24 cellular contexts compared by ENCODE assay signal in the genomic region with DNA sequence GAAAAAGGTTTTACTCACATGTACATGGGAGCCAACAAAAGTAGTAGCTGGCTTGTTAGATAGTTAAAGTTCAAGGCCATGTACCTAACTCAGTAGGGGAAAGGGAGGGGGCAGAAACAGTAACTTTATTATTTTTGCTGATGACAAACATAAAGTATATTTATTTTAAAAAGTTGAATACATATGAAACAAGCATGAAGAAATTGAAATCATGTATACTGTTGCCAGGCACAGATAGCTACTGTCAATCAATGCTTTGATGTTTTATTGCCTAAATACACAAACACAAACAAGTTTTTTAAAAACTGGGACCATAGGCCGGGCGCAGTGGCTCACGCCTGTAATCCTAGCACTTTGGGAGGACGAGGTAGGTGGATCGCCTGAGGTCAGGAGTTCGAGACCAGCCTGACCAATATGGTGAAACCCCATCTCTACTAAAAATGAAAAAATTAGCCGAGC. TPM values are rescaled to one million over a fixed set of nuclear protein-coding genes. Genes with fewer than 3 reads are reported as not detected.
DNase-seq lines count a peak whose midpoint lies in the region; ATAC-seq and TF ChIP-seq lines count a peak whose summit lies in the region.
"Had no signal": no experiment of that assay in that cellular context is flagged by ENCODE, and none has a peak within 500 bp of the region (broad histone marks: within the 10 kb centered on the region; RNA-seq: fewer than 3 reads in every experiment).

No MANE protein-coding gene starts in this region.

- TF ChIP-seq CTCF in 22Rv1 (IDR thresholded peaks at IDR 0.05): no peak
- TF ChIP-seq CTCF in CD4-positive, alpha-beta T cell (IDR thresholded peaks at IDR 0.05): no peak
- TF ChIP-seq CTCF in A673 (conservative IDR thresholded peaks at IDR 0.05; ENCODE audit: low read depth, low read length): no peak
- TF ChIP-seq CTCF in sigmoid colon (IDR thresholded peaks at IDR 0.05): no peak
- TF ChIP-seq CTCF in ascending aorta (IDR thresholded peaks at IDR 0.05): no peak

- H3K4me1 ChIP-seq in A673 (ENCODE audit: insufficient read depth, low read length, poor library complexity, severe bottlenecking) (no peaks in the 10 kb centered on the region), sigmoid colon (no peaks in the 10 kb centered on the region), ascending aorta (no peaks in the 10 kb centered on the region)
- H3K4me1 ChIP-seq: psoas muscle, SJCRH30 had no signal

- CTCF ChIA-PET in CD4-positive, alpha-beta T cell (lab: Charles Lee): interaction anchor here (0.9 to 3.8 kb wide), 3 partner anchors 9 to 33 kb away, joined by 4 to 17 read pairs (median 7); no protein-coding TSS in a partner anchor
- CTCF ChIA-PET in A673 (lab: Charles Lee): no interaction called here

- no peak for TF ChIP-seq EP300 in sigmoid colon (IDR thresholded peaks at IDR 0.05)

- H3K36me3 ChIP-seq in A673 (ENCODE audit: insufficient read depth, low read length, poor library complexity, severe bottlenecking): no peaks in the 10 kb centered on the region
- H3K36me3 ChIP-seq in sigmoid colon: no peaks in the 10 kb centered on the region
- H3K36me3 ChIP-seq in ascending aorta: no peaks in the 10 kb centered on the region
- H3K36me3 ChIP-seq: SJCRH30, thyroid gland had no signal

- TF ChIP-seq POLR2A in sigmoid colon (IDR thresholded peaks at IDR 0.05): no peak

- intact Hi-C loops in CD4-positive, alpha-beta T cell (cut with DNase I, micrococcal nuclease): no loop called here
- intact Hi-C loops in A673 (cut with micrococcal nuclease; ENCODE audit: unreplicated experiment): no loop called here
- intact Hi-C loops in sigmoid colon (cut with DNase I): no loop called here
- intact Hi-C loops in ascending aorta (cut with DNase I): no loop called here

- no peak overlapping the region for H3K4me3 ChIP-seq in A673 (ENCODE audit: low read depth, low read length, poor library complexity, severe bottlenecking)
- no peak overlapping the region for H3K4me3 ChIP-seq in sigmoid colon
- no peak overlapping the region for H3K4me3 ChIP-seq in ascending aorta
- H3K4me3 ChIP-seq: psoas muscle, SJCRH30, skin epidermis, thyroid gland had no signal

- peak overlapping the region; percentile 100 for H3K27ac ChIP-seq in 22Rv1
- H3K27ac ChIP-seq in CD4-positive, alpha-beta T cell (ENCODE audit: low read depth, low read length): no peak overlapping the region
- H3K27ac ChIP-seq in A673 (ENCODE audit: low read depth, low read length, poor library complexity, severe bottlenecking): no peak overlapping the region
- H3K27ac ChIP-seq in sigmoid colon: no peak overlapping the region
- H3K27ac ChIP-seq in ascending aorta: no peak overlapping the region
- H3K27ac ChIP-seq: psoas muscle, SJCRH30 had no signal

- H3K36me3 Mint-ChIP-seq in CD4-positive, alpha-beta T cell (ENCODE audit: low read depth): no peaks in the 10 kb centered on the region
- H3K36me3 Mint-ChIP-seq in activated naive CD8-positive, alpha-beta T cell treated with anti-CD3 and anti-CD28 coated beads for 36 hours: peaks cover 21% of the 10 kb centered on the region

- H3K27me3 Mint-ChIP-seq in CD4-positive, alpha-beta T cell: no peaks in the 10 kb centered on the region
- no peaks in the 10 kb centered on the region for H3K27me3 Mint-ChIP-seq in activated naive CD8-positive, alpha-beta T cell treated with anti-CD3 and anti-CD28 coated beads for 36 hours

- no peaks in the 10 kb centered on the region for H3K9me3 Mint-ChIP-seq in CD4-positive, alpha-beta T cell
- H3K9me3 Mint-ChIP-seq in activated naive CD8-positive, alpha-beta T cell treated with anti-CD3 and anti-CD28 coated beads for 36 hours: peaks cover 6% of the 10 kb centered on the region

- H3K4me3 Mint-ChIP-seq in CD4-positive, alpha-beta T cell: no peak overlapping the region
- H3K4me3 Mint-ChIP-seq in activated naive CD8-positive, alpha-beta T cell treated with anti-CD3 and anti-CD28 coated beads for 36 hours: no peak overlapping the region

- no peaks in the 10 kb centered on the region for H3K27me3 ChIP-seq in CD4-positive, alpha-beta T cell (ENCODE audit: control insufficient read depth, insufficient read depth, low read length)
- H3K27me3 ChIP-seq in A673 (replicated peaks; ENCODE audit: insufficient read depth, low read depth, low read length, poor library complexity): no peaks in the 10 kb centered on the region
- no peaks in the 10 kb centered on the region for H3K27me3 ChIP-seq in sigmoid colon
- H3K27me3 ChIP-seq in ascending aorta: no peaks in the 10 kb centered on the region
- H3K27me3 ChIP-seq: thyroid gland had no signal

- BruUV-seq in A673 (replicated peaks; lab: Mats Ljungman, UMichigan): no TSS peak

- peak overlapping the region; percentile 90 for H3K27ac Mint-ChIP-seq in CD4-positive, alpha-beta T cell
- peak overlapping the region; percentile 98 for H3K27ac Mint-ChIP-seq in activated naive CD8-positive, alpha-beta T cell treated with anti-CD3 and anti-CD28 coated beads for 36 hours

- WGBS in sigmoid colon, 2 donors: 92 to 96% methylated on average over 7 of the region's 7 CpGs

- POLR2A ChIA-PET in CD4-positive, alpha-beta T cell (lab: Charles Lee): interaction anchor here (1.8 to 4.9 kb wide), 2 partner anchors 8 to 9 kb away, joined by 6 to 28 read pairs; a partner anchor contains a TSS
- POLR2A ChIA-PET in A673 (lab: Charles Lee; ENCODE audit: low non-redundant PET): no interaction called here

- no peaks in the 10 kb centered on the region for H3K9me3 ChIP-seq in CD4-positive, alpha-beta T cell (ENCODE audit: control insufficient read depth, low read length)
- H3K9me3 ChIP-seq in A673 (ENCODE audit: low read depth, low read length, poor library complexity, severe bottlenecking) (no peaks in the 10 kb centered on the region), sigmoid colon (no peaks in the 10 kb centered on the region), ascending aorta (no peaks in the 10 kb centered on the region)
- H3K9me3 ChIP-seq: psoas muscle, SJCRH30, thyroid gland had no signal

- ATAC-seq in CD4-positive, alpha-beta T cell (ENCODE audit: poor library complexity): no peak
- ATAC-seq: HCT116, Panc1, psoas muscle had no signal

- H3K4me1 Mint-ChIP-seq in CD4-positive, alpha-beta T cell (ENCODE audit: low read depth): peaks cover 67% of the 10 kb centered on the region
- peaks cover 54% of the 10 kb centered on the region for H3K4me1 Mint-ChIP-seq in activated naive CD8-positive, alpha-beta T cell treated with anti-CD3 and anti-CD28 coated beads for 36 hours

- no peak for DNase-seq in CD4-positive, alpha-beta T cell
- no peak for DNase-seq in activated naive CD8-positive, alpha-beta T cell treated with anti-CD3 and anti-CD28 coated beads for 36 hours
- DNase-seq in mesenteric fat pad (ENCODE audit: low spot score) (peak; percentile 53), A673 (ENCODE audit: low spot score) (no peak), sigmoid colon (no peak), ascending aorta (ENCODE audit: low spot score in 2 of 2) (no peak)
- DNase-seq: activated effector memory CD4-positive, alpha-beta T cell treated with Interleukin-2 at 50 U/mL for 16 hours; aorta; DMS53; foreskin fibroblast; GDM1; NCI-H1105 treated with DMSO at 0.1 percent for 48 hours; NCI-H510A; NK-92 treated with Interleukin-12 subunit alpha and Interleukin-12 subunit beta, amount 100 ng/mL, for 24 hours; psoas muscle; SJCRH30; stimulated activated CD4-positive, alpha-beta T cell treated with anti-CD3 and anti-CD28 coated beads, Interleukin-2, amount 100 ng/mL, for 24 hours; stimulated activated naive CD4-positive, alpha-beta T cell; T-helper 1 cell; thyroid gland had no signal

RNA-seq across cellular contexts. Expression of a gene that starts 7.6 kb away (rescaled TPM):
- 100 to 1,000 TPM in 1 of 2 experiments, 10 to 100 TPM in 1; 96.5 to 101 TPM for total RNA-seq in CD4-positive, alpha-beta T cell
- 100 to 1,000 TPM; 194 to 198 TPM for total RNA-seq in activated naive CD8-positive, alpha-beta T cell treated with anti-CD3 and anti-CD28 coated beads for 36 hours
- 13.2 TPM for total RNA-seq in mesenteric fat pad
- 0.60 and 1.8 TPM in 2 replicates for total RNA-seq in A673 (2021)
- total RNA-seq in sigmoid colon: 1 to 10 TPM; 1.4 to 6.6 (median 2.0) TPM
- polyA plus RNA-seq in sigmoid colon: 10 to 100 TPM; 15.0 to 51.6 (median 22.9) TPM
- total RNA-seq in ascending aorta: 11.2 TPM

RNA-seq across cellular contexts. Expression of a gene that starts 38.8 kb away (rescaled TPM):
- total RNA-seq in CD4-positive, alpha-beta T cell: under 1 TPM; 0.31 to 0.58 TPM
- total RNA-seq in activated naive CD8-positive, alpha-beta T cell treated with anti-CD3 and anti-CD28 coated beads for 36 hours: under 1 TPM; 0.19 to 0.30 TPM
- total RNA-seq in mesenteric fat pad: 8.9 TPM
- total RNA-seq in A673 (2021): not detected in 2 replicates
- 1 to 10 TPM in 1 of 4 donors, under 1 TPM in 1, not detected in 2; 0.55 to 1.6 TPM for total RNA-seq in sigmoid colon
- 10 to 100 TPM in 2 of 3 donors, 1 to 10 TPM in 1; 6.6 to 19.9 (median 11.1) TPM for polyA plus RNA-seq in sigmoid colon
- total RNA-seq in ascending aorta: not detected
- total RNA-seq: SJCRH30 had no signal
